27 cellular contexts compared by ENCODE assay signal in genomic region chr1:35367914-35368313, GRCh38.
"Had no signal": no experiment of that assay in that cellular context is flagged by ENCODE, and none has a peak within 500 bp of the region (broad histone marks: within the 10 kb centered on the region; RNA-seq: fewer than 3 reads in every experiment).

No MANE protein-coding gene starts in this region.

- H3K36me3 ChIP-seq: colonic mucosa had no signal

- H2AFZ ChIP-seq: hepatocyte had no signal

- H3K4me3 ChIP-seq: colonic mucosa, coronary artery, dorsolateral prefrontal cortex, esophagus muscularis mucosa, esophagus squamous epithelium, gastrocnemius medialis, gastroesophageal sphincter, heart left ventricle, heart right ventricle, hepatocyte had no signal

- ATAC-seq: effector memory CD8-positive, alpha-beta T cell; esophagus mucosa; foreskin keratinocyte; gastrocnemius medialis; gastroesophageal sphincter; heart left ventricle; heart right ventricle had no signal

- DNase-seq: colonic mucosa; cortex of kidney; dermis blood vessel endothelial cell; dorsolateral prefrontal cortex; effector CD4-positive, alpha-beta T cell; effector CD8-positive, alpha-beta T cell; effector memory CD4-positive, alpha-beta T cell; effector memory CD8-positive, alpha-beta T cell; endodermal cell; erythroblast; esophagus squamous epithelium; foreskin fibroblast; foreskin keratinocyte; foreskin melanocyte; gastrocnemius medialis; glutamatergic neuron; head of caudate nucleus; heart left ventricle; heart right ventricle had no signal

- H3K9me3 ChIP-seq: colonic mucosa, esophagus muscularis mucosa, esophagus squamous epithelium, gastrocnemius medialis, gastroesophageal sphincter, heart left ventricle, heart right ventricle had no signal

- FAIRE-seq: endometrium, endothelial cell of umbilical vein had no signal

- H3K27me3 ChIP-seq: colonic mucosa, dorsolateral prefrontal cortex, esophagus muscularis mucosa, esophagus squamous epithelium, foreskin keratinocyte, gastrocnemius medialis, gastroesophageal sphincter, heart left ventricle, heart right ventricle, hepatocyte had no signal

- H3K4me1 ChIP-seq: colonic mucosa, foreskin keratinocyte had no signal

- H3K4me2 ChIP-seq: hepatocyte had no signal

- H3K27ac ChIP-seq: colonic mucosa, coronary artery, dorsolateral prefrontal cortex, epithelial cell of prostate, esophagus muscularis mucosa, esophagus squamous epithelium, foreskin keratinocyte, gastrocnemius medialis, gastroesophageal sphincter, heart left ventricle, heart right ventricle, hepatocyte had no signal
